Comparison of ENCODE assay signal across 25 cellular contexts in the genomic region with DNA sequence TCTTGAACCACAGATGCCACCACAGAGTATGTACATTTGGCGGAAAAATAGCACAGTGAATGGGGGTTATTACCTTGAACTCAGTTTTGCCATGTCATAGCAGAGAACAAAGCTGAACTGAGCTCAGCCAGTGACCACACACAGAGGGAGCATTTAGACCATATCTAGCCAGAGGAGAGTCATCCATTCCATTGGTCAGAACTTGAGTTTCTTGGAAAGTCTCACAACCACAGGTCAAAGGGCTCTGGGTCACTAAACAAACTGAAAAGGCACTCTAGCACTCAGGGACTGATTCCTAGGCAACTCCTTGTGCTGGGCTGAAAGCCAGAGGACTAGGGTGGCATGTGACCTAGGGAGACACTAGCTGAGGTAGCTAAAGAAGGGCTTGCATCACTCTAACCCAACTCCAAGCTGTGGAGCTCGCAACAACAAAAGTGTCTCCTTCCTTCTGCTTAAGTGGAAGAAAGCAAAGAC.
DNase-seq lines count a peak whose midpoint lies in the region; FAIRE-seq and TF ChIP-seq lines count a peak whose summit lies in the region.
"Had no signal": no experiment of that assay in that cellular context is flagged by ENCODE, and none has a peak within 500 bp of the region (broad histone marks: within the 10 kb centered on the region; RNA-seq: fewer than 3 reads in every experiment).

No MANE protein-coding gene starts in this region.

- no peak for TF ChIP-seq CTCF in hepatocyte (IDR thresholded peaks at IDR 0.05; ENCODE audit: poor library complexity)

- no peak overlapping the region for H3K27ac ChIP-seq in hepatocyte
- H3K27ac ChIP-seq: heart left ventricle, ovary, sigmoid colon, tibial nerve had no signal

- no peaks in the 10 kb centered on the region for H4K20me1 ChIP-seq in hepatocyte (ENCODE audit: insufficient read depth, poor library complexity, severe bottlenecking)

- DNase-seq in HuH-7 (ENCODE audit: low spot score), result peak; percentile 20
- DNase-seq in astrocyte of the hippocampus (ENCODE audit: low read depth, low spot score), result peak; percentile 17
- peak; percentile 23 for DNase-seq in hepatocyte (ENCODE audit: low spot score)
- peak; percentile 1 for DNase-seq in stromal cell of bone marrow (ENCODE audit: low read depth)
- DNase-seq in NOMO-1 treated with dmso at 0.1 percent for 144 hours (lab: John Stamatoyannopoulos, UW; ENCODE audit: unreplicated experiment), result no peak
- no peak for DNase-seq in HTR-8/SVneo (ENCODE audit: insufficient read length, low spot score)
- no peak for DNase-seq in NCI-H1092 treated with DMSO at 0.1 percent for 48 hours (lab: John Stamatoyannopoulos, UW)
- DNase-seq in NCI-H2171 treated with DMSO at 0.1 percent for 48 hours (lab: John Stamatoyannopoulos, UW), result no peak
- DNase-seq: activated gamma-delta T cell treated with Interleukin-2 at 50 U/mL for 16 hours; AML-193; amniotic stem cell; COR-L47; effector CD4-positive, alpha-beta T cell; heart left ventricle; immature natural killer cell; mammary epithelial cell; MV-4-11; naive B cell; NCI-H1930; ovary; sigmoid colon; stimulated activated naive B cell treated with anti-CD40 and anti-IgM and Interleukin-4, amounts not matched to agents 10 μg/mL and 1 μg/mL and 100 μg/mL, for 72 hours; T-helper 1 cell had no signal

- no peaks in the 10 kb centered on the region for H3K79me2 ChIP-seq in hepatocyte

- H3K4me2 ChIP-seq in hepatocyte, result no peak overlapping the region
- H3K4me2 ChIP-seq: GM23338 had no signal

- H3K9me2 ChIP-seq in hepatocyte (replicated peaks; ENCODE audit: insufficient read depth), result no peaks in the 10 kb centered on the region

- H3K4me1 ChIP-seq in hepatocyte (ENCODE audit: insufficient read depth), result no peaks in the 10 kb centered on the region
- H3K4me1 ChIP-seq: heart left ventricle, sigmoid colon, tibial nerve had no signal

- H3K27me3 ChIP-seq in hepatocyte, result no peaks in the 10 kb centered on the region
- H3K27me3 ChIP-seq: heart left ventricle, ovary, sigmoid colon, tibial nerve had no signal

- no peaks in the 10 kb centered on the region for H3K36me3 ChIP-seq in hepatocyte (replicated peaks; ENCODE audit: insufficient read depth, low read depth)
- H3K36me3 ChIP-seq: heart left ventricle, ovary, sigmoid colon, tibial nerve had no signal

- whole genome bisulfite sequencing in hepatocyte (ENCODE audit: low lambda C conversion rate, missing lambda C conversion rate), result 100% methylated on average over 2 of the region's 2 CpGs

- no peak overlapping the region for H2AFZ ChIP-seq in hepatocyte
- H2AFZ ChIP-seq: GM23338 had no signal

- FAIRE-seq in HTR-8/SVneo (lab: Jason Lieb, UNC), result no peak

- H3K4me3 ChIP-seq in hepatocyte, result no peak overlapping the region
- H3K4me3 ChIP-seq: GM23338, heart left ventricle, ovary, sigmoid colon, tibial nerve had no signal

- no peaks in the 10 kb centered on the region for H3K9me3 ChIP-seq in hepatocyte (ENCODE audit: low read depth)
- H3K9me3 ChIP-seq: ovary, sigmoid colon, tibial nerve had no signal

Comparison
In these comparisons a context has a peak if more than half of its experiments do, and no peak if none do; other contexts are left out.
1. DNase-seq: peak in HuH-7 (single experiment), astrocyte of the hippocampus (single experiment), hepatocyte (single experiment) and stromal cell of bone marrow (single experiment); none in NOMO-1 treated with dmso at 0.1 percent for 144 hours (single experiment), HTR-8/SVneo (single experiment), NCI-H1092 treated with DMSO at 0.1 percent for 48 hours (single experiment) and NCI-H2171 treated with DMSO at 0.1 percent for 48 hours (single experiment).